Comparison of ENCODE assay signal across 1 cellular context in genomic region chr9:113590991-113591898, GRCh38.
TF ChIP-seq lines count a peak whose summit lies in the region.

No MANE protein-coding gene starts in this region.

TF ChIP-seq in HepG2, 621 proteins besides CTCF, POLR2A, EP300 and RAD21 (continued from another document):
- TF ChIP-seq ZKSCAN8 (CRISPR knock-in tag; IDR thresholded peaks at IDR 0.05; ENCODE audit: borderline replicate concordance) (peak; percentile 37; the same call in 1 of the 2 replicates), NBN (conservative IDR thresholded peaks at IDR 0.05) (no peak), ZNF580 (CRISPR knock-in tag; IDR thresholded peaks at IDR 0.05; ENCODE audit: borderline replicate concordance, low read depth) (0 out of 2 replicates have a peak, but pooled peaks have one; percentile 46), CBX1 (IDR thresholded peaks at IDR 0.05; ENCODE audit: low read depth) (no peak), ZNF629 (CRISPR knock-in tag; conservative IDR thresholded peaks at IDR 0.05) (no peak), ZNF558 (CRISPR knock-in tag; IDR thresholded peaks at IDR 0.05; ENCODE audit: borderline replicate concordance) (peak; percentile 40; the same call in 1 of the 2 replicates), ZNF326 (CRISPR knock-in tag; IDR thresholded peaks at IDR 0.05; ENCODE audit: borderline replicate concordance) (no peak), SPEN (CRISPR knock-in tag; IDR thresholded peaks at IDR 0.05; ENCODE audit: low read depth) (no peak), PHB2 (IDR thresholded peaks at IDR 0.05; ENCODE audit: partially characterized antibody) (no peak), NFKB2 (CRISPR knock-in tag; IDR thresholded peaks at IDR 0.05; ENCODE audit: borderline replicate concordance) (peak; percentile 41; the same call in 1 of the 2 replicates), HOMEZ (CRISPR knock-in tag; IDR thresholded peaks at IDR 0.05; ENCODE audit: low read depth) (0 out of 2 replicates have a peak, but pooled peaks have one; percentile 40), ZNF747 (CRISPR knock-in tag; IDR thresholded peaks at IDR 0.05; ENCODE audit: borderline replicate concordance) (peak; percentile 86; the same call in 1 of the 2 replicates), NFIB (CRISPR knock-in tag; IDR thresholded peaks at IDR 0.05; ENCODE audit: borderline replicate concordance) (no peak), ZNF605 (CRISPR knock-in tag; IDR thresholded peaks at IDR 0.05) (0 out of 2 replicates have a peak, but pooled peaks have one; percentile 16), RFXANK (CRISPR knock-in tag; IDR thresholded peaks at IDR 0.05) (no peak), PHF5A (CRISPR knock-in tag; IDR thresholded peaks at IDR 0.05; ENCODE audit: low read depth, unreplicated experiment) (no peak), NR3C1 (CRISPR knock-in tag; IDR thresholded peaks at IDR 0.05) (no peak), ZBTB7B (CRISPR knock-in tag; IDR thresholded peaks at IDR 0.05) (no peak), CENPX (CRISPR knock-in tag; IDR thresholded peaks at IDR 0.05) (no peak), ZNF614 (CRISPR knock-in tag; IDR thresholded peaks at IDR 0.05; ENCODE audit: borderline replicate concordance) (0 out of 2 replicates have a peak, but pooled peaks have one; percentile 34), ZNF292 (CRISPR knock-in tag; IDR thresholded peaks at IDR 0.05; ENCODE audit: borderline replicate concordance, low read depth) (no peak), FOXK1 (CRISPR knock-in tag; IDR thresholded peaks at IDR 0.05; ENCODE audit: borderline replicate concordance, low read depth) (no peak), NR2F2 (IDR thresholded peaks at IDR 0.05; ENCODE audit: borderline replicate concordance, low read depth) (peak; percentile 31; the same call in 1 of the 2 replicates), ZBTB49 (CRISPR knock-in tag; IDR thresholded peaks at IDR 0.05; ENCODE audit: borderline replicate concordance) (no peak), PHF8 (CRISPR knock-in tag; IDR thresholded peaks at IDR 0.05) (no peak), ZNF281 (CRISPR knock-in tag; IDR thresholded peaks at IDR 0.05; ENCODE audit: borderline replicate concordance) (no peak), ZGPAT (CRISPR knock-in tag; IDR thresholded peaks at IDR 0.05) (peak; percentile 51; the same call in 1 of the 2 replicates), ZNF205 (CRISPR knock-in tag; IDR thresholded peaks at IDR 0.05) (0 out of 2 replicates have a peak, but pooled peaks have one; percentile 48), ARNT (IDR thresholded peaks at IDR 0.05) (no peak), ZFP82 (CRISPR knock-in tag; IDR thresholded peaks at IDR 0.05; ENCODE audit: borderline replicate concordance) (no peak), SIN3A (IDR thresholded peaks at IDR 0.05; ENCODE audit: borderline replicate concordance, low read depth, low read length) (no peak), MBNL3 (CRISPR knock-in tag; conservative IDR thresholded peaks at IDR 0.05) (no peak), KAT7 (CRISPR knock-in tag; IDR thresholded peaks at IDR 0.05; ENCODE audit: borderline replicate concordance) (peak; percentile 25; the same call in 1 of the 2 replicates), SMAD3 (CRISPR knock-in tag; IDR thresholded peaks at IDR 0.05) (0 out of 2 replicates have a peak, but pooled peaks have one; percentile 70), ZSCAN9 (CRISPR knock-in tag; IDR thresholded peaks at IDR 0.05; ENCODE audit: borderline replicate concordance) (peak; percentile 47; the same call in 1 of the 2 replicates), HNF4A (CRISPR knock-in tag; IDR thresholded peaks at IDR 0.05) (0 out of 2 replicates have a peak, but pooled peaks have one; percentile 5), REPIN1 (CRISPR knock-in tag; IDR thresholded peaks at IDR 0.05; ENCODE audit: borderline replicate concordance, low read depth) (0 out of 2 replicates have a peak, but pooled peaks have one; percentile 15), FIP1L1 (IDR thresholded peaks at IDR 0.05; ENCODE audit: borderline replicate concordance, insufficient read depth, low read depth, low read length) (no peak), ZNF138 (CRISPR knock-in tag; IDR thresholded peaks at IDR 0.05; ENCODE audit: low read depth) (0 out of 2 replicates have a peak, but pooled peaks have one; percentile 59), ZSCAN22 (CRISPR knock-in tag; IDR thresholded peaks at IDR 0.05) (no peak), SAP130 (CRISPR knock-in tag; IDR thresholded peaks at IDR 0.05; ENCODE audit: low read depth) (peak; percentile 37), HMG20A (CRISPR knock-in tag; IDR thresholded peaks at IDR 0.05; ENCODE audit: borderline replicate concordance) (no peak), GATAD1 (CRISPR knock-in tag; IDR thresholded peaks at IDR 0.05) (0 out of 2 replicates have a peak, but pooled peaks have one; percentile 33), ZNF792 (CRISPR knock-in tag; IDR thresholded peaks at IDR 0.05) (0 out of 2 replicates have a peak, but pooled peaks have one; percentile 46), ATAD3A (CRISPR knock-in tag; IDR thresholded peaks at IDR 0.05) (no peak), SRSF1 (optimal IDR thresholded peaks at IDR 0.05; ENCODE audit: low read depth, low read length) (no peak), MAFK (conservative IDR thresholded peaks at IDR 0.05 in 1 of 2, IDR thresholded peaks at IDR 0.05 in 1 of 2; ENCODE audit: low read length in 2 of 2) (0 out of 4 replicates have a peak, but pooled peaks of 1 of the 2 experiments have one; percentile 13), ZNF781 (CRISPR knock-in tag; IDR thresholded peaks at IDR 0.05; ENCODE audit: borderline replicate concordance, not compliant biosample characterization) (no peak), ZNF768 (CRISPR knock-in tag; IDR thresholded peaks at IDR 0.05) (0 out of 2 replicates have a peak, but pooled peaks have one; percentile 15), ZNF772 (CRISPR knock-in tag; IDR thresholded peaks at IDR 0.05) (peak; percentile 63; the same call in 1 of the 2 replicates), MXD1 (CRISPR knock-in tag; IDR thresholded peaks at IDR 0.05) (no peak), THAP11 (CRISPR knock-in tag; IDR thresholded peaks at IDR 0.05) (peak; percentile 35; the same call in 1 of the 2 replicates), NFE2 (CRISPR knock-in tag; IDR thresholded peaks at IDR 0.05) (no peak), ZNF335 (CRISPR knock-in tag; IDR thresholded peaks at IDR 0.05) (0 out of 2 replicates have a peak, but pooled peaks have one; percentile 25), ZFP41 (CRISPR knock-in tag; IDR thresholded peaks at IDR 0.05; ENCODE audit: borderline replicate concordance) (no peak)
